ENCODE assay signal across 8 cellular contexts in the genomic region with DNA sequence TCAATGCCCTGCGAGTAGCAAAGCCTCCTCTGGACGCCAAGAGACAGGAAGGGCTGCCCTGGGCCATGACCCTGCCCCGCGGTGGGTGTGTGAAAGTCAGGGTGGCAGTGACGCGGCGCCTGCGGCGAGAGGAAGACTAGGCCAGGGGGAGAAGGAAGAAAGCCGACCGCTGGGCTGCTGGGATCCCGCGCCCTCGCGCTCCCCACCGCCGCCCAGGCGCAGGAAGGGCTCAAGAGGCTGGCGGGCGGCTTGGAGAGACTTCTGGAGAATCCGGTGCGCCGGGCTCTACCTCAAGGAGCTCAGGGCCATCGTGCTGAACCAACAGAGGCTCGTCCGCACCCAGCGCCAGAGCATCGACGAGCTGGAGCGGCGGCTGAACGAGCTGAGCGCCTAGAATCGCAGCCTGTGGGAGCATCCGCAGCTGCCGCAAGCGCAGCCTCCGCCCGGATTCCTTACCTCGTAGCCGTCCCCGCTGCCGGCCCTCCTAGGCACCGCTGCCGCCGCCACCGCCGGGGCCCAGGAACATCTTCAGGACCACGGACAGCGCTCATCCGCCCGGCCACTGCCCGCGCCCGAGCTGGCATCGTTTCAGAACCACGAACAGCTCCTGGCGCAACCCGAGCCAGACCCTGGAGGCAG.
DNase-seq lines count a peak whose midpoint lies in the region; FAIRE-seq and TF ChIP-seq lines count a peak whose summit lies in the region.

No MANE protein-coding gene starts in this region.

- H3K36me3 Mint-ChIP-seq in activated CD4-positive, alpha-beta T cell treated with anti-CD3 and anti-CD28 coated beads, Interleukin-2, amount 10 ng/mL, durations not matched to agents 24 days and 14 days (ENCODE audit: low read depth): no peaks in the 10 kb centered on the region
- H3K36me3 Mint-ChIP-seq in chondrocyte (ENCODE audit: low read depth): peaks cover 2% of the 10 kb centered on the region

- peaks cover 29% of the 10 kb centered on the region for H3K27me3 Mint-ChIP-seq in activated CD4-positive, alpha-beta T cell treated with anti-CD3 and anti-CD28 coated beads, Interleukin-2, amount 10 ng/mL, durations not matched to agents 24 days and 14 days
- peaks cover 16% of the 10 kb centered on the region for H3K27me3 Mint-ChIP-seq in chondrocyte (ENCODE audit: low read depth)

- TF ChIP-seq CTCF in chondrocyte (IDR thresholded peaks at IDR 0.05) (no peak), kidney epithelial cell (IDR thresholded peaks at IDR 0.05; ENCODE audit: insufficient read depth, low read length, poor library complexity, severe bottlenecking) (no peak)

- H3K36me3 ChIP-seq in kidney epithelial cell (ENCODE audit: control insufficient read depth, insufficient read depth, low read length): no peaks in the 10 kb centered on the region

- H3K4me3 Mint-ChIP-seq in activated CD4-positive, alpha-beta T cell treated with anti-CD3 and anti-CD28 coated beads, Interleukin-2, amount 10 ng/mL, durations not matched to agents 24 days and 14 days: no peak overlapping the region
- peak overlapping the region; percentile 49 for H3K4me3 Mint-ChIP-seq in chondrocyte (ENCODE audit: unreplicated experiment)

- DNase-seq in GM12892 (ENCODE audit: insufficient read length) (peak; percentile 48), NCI-H1048 (lab: John Stamatoyannopoulos, UW) (peak; percentile 89), chondrocyte (ENCODE audit: low spot score) (peak; percentile 96), kidney epithelial cell (ENCODE audit: low read depth) (peak; percentile 28), SIG-M5 (lab: John Stamatoyannopoulos, UW) (no peak), cerebellar nuclear complex (lab: John Stamatoyannopoulos, UW) (no peak)
- DNase-seq in activated CD4-positive, alpha-beta T cell treated with anti-CD3 and anti-CD28 coated beads, Interleukin-2, amount 10 ng/mL, durations not matched to agents 24 days and 14 days: peak; percentile 95
- peak; percentile 55 to 66 for DNase-seq in stimulated activated CD4-positive, alpha-beta T cell treated with anti-CD3 and anti-CD28 coated beads, Interleukin-1b, Interleukin-23, amount 100 ng/mL, for 4 hours (ENCODE audit: low read depth in 2 of 2)

- intact Hi-C loops in activated CD4-positive, alpha-beta T cell treated with anti-CD3 and anti-CD28 coated beads, Interleukin-2, amount 10 ng/mL, durations not matched to agents 24 days and 14 days (cut with micrococcal nuclease): no loop called here

- peaks cover 3% of the 10 kb centered on the region for H3K4me1 Mint-ChIP-seq in activated CD4-positive, alpha-beta T cell treated with anti-CD3 and anti-CD28 coated beads, Interleukin-2, amount 10 ng/mL, durations not matched to agents 24 days and 14 days
- H3K4me1 Mint-ChIP-seq in chondrocyte (ENCODE audit: low read depth): peaks cover 9% of the 10 kb centered on the region

- no peak overlapping the region for H3K4me3 ChIP-seq in kidney epithelial cell (ENCODE audit: low read depth, low read length)

- H3K9me3 Mint-ChIP-seq in activated CD4-positive, alpha-beta T cell treated with anti-CD3 and anti-CD28 coated beads, Interleukin-2, amount 10 ng/mL, durations not matched to agents 24 days and 14 days: peaks cover 11% of the 10 kb centered on the region
- H3K9me3 Mint-ChIP-seq in chondrocyte (ENCODE audit: low read depth): peaks cover 8% of the 10 kb centered on the region

- TF ChIP-seq POLR2A in GM12892 (IDR thresholded peaks at IDR 0.05; ENCODE audit: low read depth, low read length): no peak

- no peak overlapping the region for H3K27ac Mint-ChIP-seq in activated CD4-positive, alpha-beta T cell treated with anti-CD3 and anti-CD28 coated beads, Interleukin-2, amount 10 ng/mL, durations not matched to agents 24 days and 14 days
- H3K27ac Mint-ChIP-seq in chondrocyte (ENCODE audit: unreplicated experiment): no peak overlapping the region

- H3K27me3 ChIP-seq in kidney epithelial cell (ENCODE audit: control insufficient read depth, insufficient read depth, low read length): peaks cover 17% of the 10 kb centered on the region

- FAIRE-seq in GM12892 (lab: Jason Lieb, UNC): no peak

Comparison
In these comparisons a context has a peak if more than half of its experiments do, and no peak if none do; other contexts are left out.
1. DNase-seq: peak in GM12892 (single experiment), NCI-H1048 (single experiment), activated CD4-positive, alpha-beta T cell treated with anti-CD3 and anti-CD28 coated beads, Interleukin-2, amount 10 ng/mL, durations not matched to agents 24 days and 14 days (single experiment), chondrocyte (single experiment), kidney epithelial cell (single experiment) and stimulated activated CD4-positive, alpha-beta T cell treated with anti-CD3 and anti-CD28 coated beads, Interleukin-1b, Interleukin-23, amount 100 ng/mL, for 4 hours (2 of 2); none in SIG-M5 (single experiment) and cerebellar nuclear complex (0 of 2).